In the genomic region with DNA sequence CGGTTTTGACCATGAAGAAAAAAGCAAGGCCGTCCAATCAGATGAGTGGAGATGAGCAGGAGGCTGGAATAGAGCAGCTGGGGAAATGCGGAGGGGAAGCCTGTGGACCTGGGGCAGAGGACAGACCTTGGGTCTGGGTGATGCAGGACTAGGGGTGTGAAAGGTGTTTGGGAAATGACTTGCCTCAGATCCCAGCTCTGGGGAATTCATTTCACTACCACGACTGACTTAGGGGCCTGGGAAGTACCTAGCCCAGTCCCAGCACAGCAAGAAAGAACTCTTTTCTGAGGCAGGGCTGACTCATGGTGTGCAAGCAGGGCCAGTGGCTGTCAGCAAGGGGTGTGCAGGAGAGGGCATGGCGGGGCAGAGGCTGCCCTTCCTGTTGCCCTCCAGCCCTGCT, we compare ENCODE assay signal across 15 cellular contexts. TPM values are rescaled to one million over a fixed set of nuclear protein-coding genes. Genes with fewer than 3 reads are reported as not detected.
DNase-seq lines count a peak whose midpoint lies in the region; ATAC-seq and TF ChIP-seq lines count a peak whose summit lies in the region.
"Had no signal": no experiment of that assay in that cellular context is flagged by ENCODE, and none has a peak within 500 bp of the region (broad histone marks: within the 10 kb centered on the region; RNA-seq: fewer than 3 reads in every experiment).

No MANE protein-coding gene starts in this region.

- H4K20me1 ChIP-seq in PC-9 (ENCODE audit: insufficient read depth), result no peaks in the 10 kb centered on the region

- H3K9me2 ChIP-seq in PC-9 (ENCODE audit: insufficient read depth), result no peaks in the 10 kb centered on the region

- no TSS peak for BruUV-seq in PC-9 (replicated peaks; lab: Mats Ljungman, UMichigan)

- peaks cover 13% of the 10 kb centered on the region for H3K27me3 Mint-ChIP-seq in dendritic cell treated with granulocyte-macrophage colony-stimulating factor and Interleukin-4, amounts not matched to agents 40 ng/mL and 50 ng/mL, for 4 days
- H3K27me3 Mint-ChIP-seq: activated naive CD8-positive, alpha-beta T cell had no signal

- H3K27me3 ChIP-seq in gastroesophageal sphincter (peaks cover 15% of the 10 kb centered on the region), PC-9 (ENCODE audit: insufficient read depth, low read depth) (peaks cover 59% of the 10 kb centered on the region)

- no peak for TF ChIP-seq POLR2A in gastroesophageal sphincter (IDR thresholded peaks at IDR 0.05)

- 63 to 92% methylated on average over 3 to 4 of the region's 5 CpGs for WGBS in gastroesophageal sphincter (ENCODE audit: low coverage in 1 of 2), 2 donors

- H3K4me3 ChIP-seq in gastroesophageal sphincter (no peak overlapping the region), PC-9 (no peak overlapping the region)

- H3K4me1 ChIP-seq in gastroesophageal sphincter, result peaks cover 0 to 7% (median 0%) of the 10 kb centered on the region in 3 donors
- no peaks in the 10 kb centered on the region for H3K4me1 ChIP-seq in PC-9 (replicated peaks; ENCODE audit: insufficient read depth)

- POLR2A ChIA-PET in GM10248 (lab: Yijun Ruan, JAX), result no interaction called here
- POLR2A ChIA-PET in PC-9 (lab: Charles Lee; ENCODE audit: unreplicated experiment), result no interaction called here

- H3K27ac ChIP-seq in gastroesophageal sphincter (no peak overlapping the region), PC-9 (no peak overlapping the region)
- H3K27ac ChIP-seq: neutrophil had no signal

- no peaks in the 10 kb centered on the region for H3K79me2 ChIP-seq in PC-9 (ENCODE audit: low read depth)

- TF ChIP-seq EP300 in gastroesophageal sphincter (IDR thresholded peaks at IDR 0.05), result no peak

- peaks cover 36% of the 10 kb centered on the region for H3K4me1 Mint-ChIP-seq in dendritic cell treated with granulocyte-macrophage colony-stimulating factor and Interleukin-4, amounts not matched to agents 40 ng/mL and 50 ng/mL, for 4 days (ENCODE audit: low read depth)

- CTCF ChIA-PET in GM10248 (lab: Yijun Ruan, JAX) (interaction anchor here (0.9 to 1.2 kb wide), 2 partner anchors 79 to 81 kb away, joined by 3 read pairs; a partner anchor contains a TSS), PC-9 (lab: Charles Lee) (no interaction called here)

- intact Hi-C loops in dendritic cell treated with granulocyte-macrophage colony-stimulating factor and Interleukin-4, amounts not matched to agents 40 ng/mL and 50 ng/mL, for 4 days (cut with micrococcal nuclease), result no loop called here
- intact Hi-C loops in PC-9 (cut with micrococcal nuclease; ENCODE audit: unreplicated experiment), result no loop called here

- H3K9me3 Mint-ChIP-seq in dendritic cell treated with granulocyte-macrophage colony-stimulating factor and Interleukin-4, amounts not matched to agents 40 ng/mL and 50 ng/mL, for 4 days, result no peaks in the 10 kb centered on the region

- no peaks in the 10 kb centered on the region for H3K36me3 Mint-ChIP-seq in dendritic cell treated with granulocyte-macrophage colony-stimulating factor and Interleukin-4, amounts not matched to agents 40 ng/mL and 50 ng/mL, for 4 days (ENCODE audit: low read depth)
- H3K36me3 Mint-ChIP-seq: activated naive CD8-positive, alpha-beta T cell had no signal

- peak overlapping the region; percentile 54 for H3K27ac Mint-ChIP-seq in dendritic cell treated with granulocyte-macrophage colony-stimulating factor and Interleukin-4, amounts not matched to agents 40 ng/mL and 50 ng/mL, for 4 days
- H3K27ac Mint-ChIP-seq: activated naive CD8-positive, alpha-beta T cell had no signal

- TF ChIP-seq CTCF in GM10248 (IDR thresholded peaks at IDR 0.05; ENCODE audit: control extremely low read depth, extremely low read depth, low read depth, missing control alignments) (no peak), gastroesophageal sphincter (IDR thresholded peaks at IDR 0.05) (no peak), PC-9 (conservative IDR thresholded peaks at IDR 0.05) (no peak)

- peak; percentile 61 for DNase-seq in GM10248 (ENCODE audit: extremely low spot score)
- peak; percentile 38 for DNase-seq in M059J (ENCODE audit: low read depth)
- no peak for DNase-seq in PC-9
- DNase-seq: DMS153; Kasumi-1; left ventricle myocardium superior; OCI-M1; stimulated activated naive CD4-positive, alpha-beta T cell; T1000 had no signal

- H2AFZ ChIP-seq in PC-9, result no peak overlapping the region

- ATAC-seq in GM19023 (IDR thresholded peaks at IDR 0.05; ENCODE audit: unreplicated experiment), result peak; percentile 61
- no peak for ATAC-seq in gastroesophageal sphincter
- ATAC-seq in HG03097 (IDR thresholded peaks at IDR 0.05; ENCODE audit: low FRiP score, unreplicated experiment), result no peak
- ATAC-seq: left ventricle myocardium superior had no signal

- H3K36me3 ChIP-seq in gastroesophageal sphincter, result no peaks in the 10 kb centered on the region
- no peaks in the 10 kb centered on the region for H3K36me3 ChIP-seq in PC-9 (ENCODE audit: low read depth)
- H3K36me3 ChIP-seq: neutrophil had no signal

- H3K9me3 ChIP-seq in gastroesophageal sphincter (no peaks in the 10 kb centered on the region), PC-9 (ENCODE audit: insufficient read depth, low read depth) (no peaks in the 10 kb centered on the region)
- H3K9me3 ChIP-seq: neutrophil had no signal

- no peak overlapping the region for H3K4me2 ChIP-seq in PC-9

- H3F3A ChIP-seq in PC-9 (ENCODE audit: insufficient read depth, low read depth), result no peaks in the 10 kb centered on the region

- no peak overlapping the region for H3K4me3 Mint-ChIP-seq in dendritic cell treated with granulocyte-macrophage colony-stimulating factor and Interleukin-4, amounts not matched to agents 40 ng/mL and 50 ng/mL, for 4 days
- H3K4me3 Mint-ChIP-seq: activated naive CD8-positive, alpha-beta T cell had no signal

RNA-seq across cellular contexts. Expression of a gene that starts 14.8 kb away (rescaled TPM):
- not detected in 2 replicates for total RNA-seq in M059J (2014; rRNA removed; shearing (Covaris generic))
- not detected for total RNA-seq in gastroesophageal sphincter
- not detected in 2 replicates for total RNA-seq in PC-9 (2021)
- total RNA-seq: left ventricle myocardium superior had no signal

RNA-seq across cellular contexts. Expression of a gene that starts 37.2 kb away (rescaled TPM):
- total RNA-seq in M059J (2014; rRNA removed; shearing (Covaris generic)), result not detected in 2 replicates
- total RNA-seq in gastroesophageal sphincter (1 to 10 TPM in 2 of 4 donors, under 1 TPM in 2; 0.81 to 2.1 (median 1.5) TPM), PC-9 (2021) (not detected in 2 replicates)

Comparison
In these comparisons a context has a peak if more than half of its experiments do, and no peak if none do; other contexts are left out.
1. DNase-seq: peak in GM10248 (single experiment) and M059J (single experiment); none in PC-9 (0 of 2).